Comparison of ENCODE assay signal across 1 cellular context in genomic region chr6:125748534-125749111, GRCh38.
TF ChIP-seq lines count a peak whose summit lies in the region.

No MANE protein-coding gene starts in this region.

TF ChIP-seq in HepG2, 621 proteins besides CTCF, POLR2A, EP300 and RAD21 (continued from another document and continues in another):
- TF ChIP-seq NFAT5 (CRISPR knock-in tag; IDR thresholded peaks at IDR 0.05) (no peak), HOXD1 (CRISPR knock-in tag; IDR thresholded peaks at IDR 0.05) (0 out of 2 replicates have a peak, but pooled peaks have one; percentile 17), ZFP82 (CRISPR knock-in tag; IDR thresholded peaks at IDR 0.05; ENCODE audit: borderline replicate concordance) (0 out of 2 replicates have a peak, but pooled peaks have one; percentile 9), ZNF543 (CRISPR knock-in tag; IDR thresholded peaks at IDR 0.05) (0 out of 2 replicates have a peak, but pooled peaks have one; percentile 3), ZHX2 (IDR thresholded peaks at IDR 0.05; ENCODE audit: low read depth) (no peak), ZHX2 (CRISPR knock-in tag; IDR thresholded peaks at IDR 0.05; ENCODE audit: borderline replicate concordance) (0 out of 2 replicates have a peak, but pooled peaks have one; percentile 52), ZFP90 (CRISPR knock-in tag; IDR thresholded peaks at IDR 0.05; ENCODE audit: borderline replicate concordance) (peak; percentile 60; the same call in 1 of the 2 replicates), HOXA5 (CRISPR knock-in tag; IDR thresholded peaks at IDR 0.05) (0 out of 2 replicates have a peak, but pooled peaks have one; percentile 40), UBTF (CRISPR knock-in tag; IDR thresholded peaks at IDR 0.05) (peak; percentile 7; the same call in 1 of the 2 replicates), EZH2 (conservative IDR thresholded peaks at IDR 0.05; ENCODE audit: low read depth, low read length) (peak; percentile 73), BATF2 (CRISPR knock-in tag; IDR thresholded peaks at IDR 0.05) (no peak), RFXAP (CRISPR knock-in tag; IDR thresholded peaks at IDR 0.05; ENCODE audit: borderline replicate concordance) (peak; percentile 63; the same call in 1 of the 2 replicates), FOXP4 (CRISPR knock-in tag; IDR thresholded peaks at IDR 0.05) (peak; percentile 39; the same call in 1 of the 2 replicates), HHEX (CRISPR knock-in tag; IDR thresholded peaks at IDR 0.05) (0 out of 2 replicates have a peak, but pooled peaks have one; percentile 21), REL (CRISPR knock-in tag; conservative IDR thresholded peaks at IDR 0.05) (0 out of 2 replicates have a peak, but pooled peaks have one; percentile 18), NR2C2 (CRISPR knock-in tag; IDR thresholded peaks at IDR 0.05; ENCODE audit: borderline replicate concordance) (no peak), CBX2 (IDR thresholded peaks at IDR 0.05; ENCODE audit: low read depth, low read length) (peak; percentile 85; the same call in 1 of the 2 replicates), CBX2 (CRISPR knock-in tag; IDR thresholded peaks at IDR 0.05; ENCODE audit: low read depth) (no peak), FOXJ3 (CRISPR knock-in tag; IDR thresholded peaks at IDR 0.05; ENCODE audit: borderline replicate concordance) (peak; percentile 56; the same call in 1 of the 2 replicates), ZNF546 (CRISPR knock-in tag; conservative IDR thresholded peaks at IDR 0.05) (0 out of 2 replicates have a peak, but pooled peaks have one; percentile 2), KLF15 (CRISPR knock-in tag; IDR thresholded peaks at IDR 0.05; ENCODE audit: borderline replicate concordance) (peak; percentile 13; the same call in 1 of the 2 replicates), ZFAT (CRISPR knock-in tag; conservative IDR thresholded peaks at IDR 0.05) (0 out of 2 replicates have a peak, but pooled peaks have one; percentile 37), ZNF367 (CRISPR knock-in tag; IDR thresholded peaks at IDR 0.05; ENCODE audit: borderline replicate concordance) (0 out of 2 replicates have a peak, but pooled peaks have one; percentile 26), MLXIP (CRISPR knock-in tag; IDR thresholded peaks at IDR 0.05; ENCODE audit: borderline replicate concordance) (0 out of 2 replicates have a peak, but pooled peaks have one; percentile 39), KLF12 (CRISPR knock-in tag; IDR thresholded peaks at IDR 0.05; ENCODE audit: borderline replicate concordance) (peak; percentile 69; the same call in 1 of the 2 replicates), BCL6 (CRISPR knock-in tag; IDR thresholded peaks at IDR 0.05) (peak; percentile 3; the same call in 1 of the 2 replicates), TBP (CRISPR knock-in tag; IDR thresholded peaks at IDR 0.05) (no peak), ZNF512 (CRISPR knock-in tag; IDR thresholded peaks at IDR 0.05) (0 out of 2 replicates have a peak, but pooled peaks have one; percentile 1), ZNF432 (CRISPR knock-in tag; IDR thresholded peaks at IDR 0.05; ENCODE audit: borderline replicate concordance) (no peak), ZNF414 (CRISPR knock-in tag; IDR thresholded peaks at IDR 0.05) (0 out of 2 replicates have a peak, but pooled peaks have one; percentile 21), ZSCAN29 (CRISPR knock-in tag; conservative IDR thresholded peaks at IDR 0.05) (peak; percentile 30; the same call in 1 of the 2 replicates), ZNF598 (CRISPR knock-in tag; IDR thresholded peaks at IDR 0.05; ENCODE audit: borderline replicate concordance) (no peak), ZBTB8A (CRISPR knock-in tag; IDR thresholded peaks at IDR 0.05; ENCODE audit: borderline replicate concordance, low read depth) (no peak), EHMT2 (IDR thresholded peaks at IDR 0.05; ENCODE audit: borderline replicate concordance, low read depth, low read length) (0 out of 2 replicates have a peak, but pooled peaks have one; percentile 52)
